10 cellular contexts compared by ENCODE assay signal in genomic region chr16:53219795-53220194, GRCh38.
DNase-seq lines count a peak whose midpoint lies in the region; ATAC-seq, FAIRE-seq and TF ChIP-seq lines count a peak whose summit lies in the region.
"Had no signal": no experiment of that assay in that cellular context is flagged by ENCODE, and none has a peak within 500 bp of the region (broad histone marks: within the 10 kb centered on the region; RNA-seq: fewer than 3 reads in every experiment).

No MANE protein-coding gene starts in this region.

- CTCF ChIA-PET in endothelial cell of umbilical vein (lab: Charles Lee) = interaction anchor here (0.9 to 3.9 kb wide), 21 partner anchors 12 to 244 kb away, joined by 3 to 61 read pairs (median 4); partner anchors contain the start of genes CHD9 and CHD9NB

- H3K4me3 ChIP-seq in endothelial cell of umbilical vein (replicated peaks in 1 of 3; ENCODE audit: insufficient read depth in 1 of 3, low read depth in 1 of 3, low read length in 3 of 3) (peak overlapping the region in 1 of 3 experiments; percentile 49), neutrophil (ENCODE audit: low read depth in 1 of 2, low read length in 1 of 2) (no peak overlapping the region)

- dilution Hi-C loops in endothelial cell of umbilical vein (cut with MboI; ENCODE audit: extremely low pct_ligation_motif_present, low sequenced_read_pairs) = no loop called here

- H3K4me1 ChIP-seq in endothelial cell of umbilical vein (ENCODE audit: control insufficient read depth, extremely low read depth, insufficient read depth, low read length) (peaks cover 37% of the 10 kb centered on the region), neutrophil (ENCODE audit: control insufficient read depth in 1 of 2, insufficient read depth in 1 of 2, low read depth in 1 of 2, low read length in 1 of 2) (peaks cover 34 to 35% of the 10 kb centered on the region in 2 experiments)

- peaks cover 2% of the 10 kb centered on the region for H3K9me1 ChIP-seq in endothelial cell of umbilical vein (replicated peaks; ENCODE audit: control insufficient read depth, extremely low read depth, insufficient read depth, low read length)

- BruUV-seq in endothelial cell of umbilical vein (replicated peaks; lab: Mats Ljungman, UMichigan) = no TSS peak

- peaks cover 2% of the 10 kb centered on the region in 2 experiments for H3K36me3 ChIP-seq in endothelial cell of umbilical vein (ENCODE audit: control insufficient read depth in 2 of 2, extremely low read depth in 1 of 2, insufficient read depth in 2 of 2, low read length in 2 of 2)
- peaks cover 8% of the 10 kb centered on the region for H3K36me3 ChIP-seq in neutrophil

- H3K9me3 ChIP-seq in endothelial cell of umbilical vein (replicated peaks; ENCODE audit: control insufficient read depth, insufficient read depth, low read length) (no peaks in the 10 kb centered on the region), neutrophil (no peaks in the 10 kb centered on the region)

- intact Hi-C loops in endothelial cell of umbilical vein (cut with micrococcal nuclease) = loop anchor here (1.0 kb wide), 3 partner anchors 11 to 164 kb away; no protein-coding TSS in a partner anchor

- H3K27me3 ChIP-seq in endothelial cell of umbilical vein (ENCODE audit: control insufficient read depth in 2 of 2, insufficient read depth in 2 of 2, low read length in 2 of 2) = no peaks in the 10 kb centered on the region
- no peaks in the 10 kb centered on the region for H3K27me3 ChIP-seq in neutrophil

- peak; percentile 26 for FAIRE-seq in endothelial cell of umbilical vein (lab: Jason Lieb, UNC)
- FAIRE-seq: G401.6 had no signal

- no peak for TF ChIP-seq CTCF in GM10266 (IDR thresholded peaks at IDR 0.05; ENCODE audit: control insufficient read depth, insufficient read depth, low read depth, missing control alignments)
- no peak for TF ChIP-seq CTCF in endothelial cell of umbilical vein (IDR thresholded peaks at IDR 0.05; ENCODE audit: extremely low read depth in 1 of 2, insufficient read depth in 1 of 2, low read depth in 1 of 2, low read length in 2 of 2)
- TF ChIP-seq CTCF in neutrophil (IDR thresholded peaks at IDR 0.05) = no peak

- no peak for ATAC-seq in HG02571 (IDR thresholded peaks at IDR 0.05; ENCODE audit: unreplicated experiment)

- POLR2A ChIA-PET in endothelial cell of umbilical vein (lab: Charles Lee) = interaction anchor here (0.7 to 1.7 kb wide), 2 partner anchors 9 to 12 kb away, joined by 4 to 5 read pairs; no protein-coding TSS in a partner anchor

- peaks cover 2% of the 10 kb centered on the region for H4K20me1 ChIP-seq in endothelial cell of umbilical vein (replicated peaks; ENCODE audit: control insufficient read depth, extremely low read depth, insufficient read depth, low read length)

- peaks cover 66% of the 10 kb centered on the region for H3K79me2 ChIP-seq in endothelial cell of umbilical vein (ENCODE audit: control insufficient read depth, insufficient read depth, low read length)

- peak overlapping the region; percentile 69 for H3K9ac ChIP-seq in endothelial cell of umbilical vein (replicated peaks; ENCODE audit: extremely low read depth, insufficient read depth, low read length)

- H2AFZ ChIP-seq in endothelial cell of umbilical vein (ENCODE audit: low read depth, low read length) = no peak overlapping the region

- DNase-seq in GM10266 (ENCODE audit: extremely low spot score) = peak; percentile 3
- DNase-seq in HPDE6-E6E7 (ENCODE audit: extremely low spot score) = peak; percentile 32
- DNase-seq in endothelial cell of umbilical vein (ENCODE audit: low read depth, low spot score) = peak; percentile 91
- no peak for DNase-seq in activated CD8-positive, alpha-beta memory T cell treated with anti-CD3 and anti-CD28 coated beads, Interleukin-2, amount 50 U/mL, for 4 hours
- DNase-seq in activated CD4-positive, alpha-beta T cell treated with anti-CD3 and anti-CD28 coated beads, Interleukin-2, amount 50 U/mL, for 4 hours = no peak
- no peak for DNase-seq in NCI-H1436 treated with DMSO at 0.1 percent for 48 hours (lab: John Stamatoyannopoulos, UW)
- DNase-seq: activated naive CD4-positive, alpha-beta T cell treated with anti-CD3 and anti-CD28 coated beads for 36 hours had no signal

- H3K4me2 ChIP-seq in endothelial cell of umbilical vein (ENCODE audit: insufficient read depth, low read length) = peak overlapping the region; percentile 98

- no peak for TF ChIP-seq POLR2A in endothelial cell of umbilical vein (IDR thresholded peaks at IDR 0.05; ENCODE audit: low read depth, low read length)

- H3K27ac ChIP-seq in endothelial cell of umbilical vein (ENCODE audit: insufficient read depth, low read depth, low read length) (peak overlapping the region; percentile 91), neutrophil (peak overlapping the region; percentile 70)

TF ChIP-seq in endothelial cell of umbilical vein, 7 proteins besides CTCF, POLR2A, EP300 and RAD21:
- TF ChIP-seq POLR2AphosphoS5 (IDR thresholded peaks at IDR 0.05; ENCODE audit: insufficient read depth, low read depth, low read length) (peak; percentile 39), JUN (IDR thresholded peaks at IDR 0.05; ENCODE audit: borderline replicate concordance, insufficient read depth, insufficient read length, low read depth) (peak; percentile 69), GATA2 (IDR thresholded peaks at IDR 0.05; ENCODE audit: insufficient read depth, insufficient read length, low read depth, low read length) (no peak), FOS (IDR thresholded peaks at IDR 0.05; ENCODE audit: borderline replicate concordance, insufficient read depth, low read length) (peak; percentile 83)

Comparison
In these comparisons a context has a peak if more than half of its experiments do, and no peak if none do; other contexts are left out.
1. DNase-seq: peak in GM10266 (single experiment), HPDE6-E6E7 (single experiment) and endothelial cell of umbilical vein (single experiment); none in activated CD8-positive, alpha-beta memory T cell treated with anti-CD3 and anti-CD28 coated beads, Interleukin-2, amount 50 U/mL, for 4 hours (single experiment), activated CD4-positive, alpha-beta T cell treated with anti-CD3 and anti-CD28 coated beads, Interleukin-2, amount 50 U/mL, for 4 hours (0 of 2) and NCI-H1436 treated with DMSO at 0.1 percent for 48 hours (single experiment).